1 cellular context compared by ENCODE assay signal in the genomic region with DNA sequence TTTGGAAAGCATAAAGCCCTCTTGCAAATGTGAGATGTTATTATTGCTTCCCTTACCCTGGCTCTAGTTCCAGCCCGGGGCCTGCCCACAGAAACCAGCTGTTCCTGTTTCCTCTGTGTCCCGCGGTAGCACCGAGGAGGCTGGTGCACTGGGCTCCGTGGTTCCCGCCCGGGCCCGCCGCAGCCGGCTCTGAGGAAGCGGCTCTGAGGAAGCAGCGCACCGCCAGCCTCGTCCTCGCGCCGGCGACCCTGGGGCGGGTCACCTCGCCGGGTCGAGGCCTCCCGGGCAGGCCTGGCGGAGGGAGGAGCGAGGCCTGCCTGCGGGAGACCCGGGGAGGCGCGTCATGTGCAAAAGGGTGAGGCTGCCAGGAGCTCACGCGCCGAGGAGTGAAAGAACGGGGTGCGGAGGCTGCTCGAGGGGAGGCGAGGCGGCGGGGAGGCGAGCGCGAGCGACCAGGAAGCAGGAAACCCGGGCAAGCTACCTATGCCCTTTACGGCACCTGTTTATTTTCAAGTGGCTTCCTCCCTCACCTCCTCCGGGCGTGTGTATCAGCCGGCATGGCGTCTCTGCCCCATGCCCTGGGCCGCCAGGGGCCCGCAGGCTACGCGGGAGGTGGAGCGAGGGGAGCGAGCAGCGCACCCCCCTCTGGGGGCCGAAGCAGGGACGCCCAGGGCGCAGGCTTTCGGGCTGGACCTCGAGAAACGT.
TF ChIP-seq lines count a peak whose summit lies in the region.

No MANE protein-coding gene starts in this region.

TF ChIP-seq in K562, 482 proteins besides CTCF, POLR2A, EP300 and RAD21 (continued from another document):
- TF ChIP-seq, protein P1, sequence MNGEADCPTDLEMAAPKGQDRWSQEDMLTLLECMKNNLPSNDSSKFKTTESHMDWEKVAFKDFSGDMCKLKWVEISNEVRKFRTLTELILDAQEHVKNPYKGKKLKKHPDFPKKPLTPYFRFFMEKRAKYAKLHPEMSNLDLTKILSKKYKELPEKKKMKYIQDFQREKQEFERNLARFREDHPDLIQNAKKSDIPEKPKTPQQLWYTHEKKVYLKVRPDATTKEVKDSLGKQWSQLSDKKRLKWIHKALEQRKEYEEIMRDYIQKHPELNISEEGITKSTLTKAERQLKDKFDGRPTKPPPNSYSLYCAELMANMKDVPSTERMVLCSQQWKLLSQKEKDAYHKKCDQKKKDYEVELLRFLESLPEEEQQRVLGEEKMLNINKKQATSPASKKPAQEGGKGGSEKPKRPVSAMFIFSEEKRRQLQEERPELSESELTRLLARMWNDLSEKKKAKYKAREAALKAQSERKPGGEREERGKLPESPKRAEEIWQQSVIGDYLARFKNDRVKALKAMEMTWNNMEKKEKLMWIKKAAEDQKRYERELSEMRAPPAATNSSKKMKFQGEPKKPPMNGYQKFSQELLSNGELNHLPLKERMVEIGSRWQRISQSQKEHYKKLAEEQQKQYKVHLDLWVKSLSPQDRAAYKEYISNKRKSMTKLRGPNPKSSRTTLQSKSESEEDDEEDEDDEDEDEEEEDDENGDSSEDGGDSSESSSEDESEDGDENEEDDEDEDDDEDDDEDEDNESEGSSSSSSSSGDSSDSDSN (IDR thresholded peaks at IDR 0.05; ENCODE audit: borderline replicate concordance in 1 of 2, low read depth in 2 of 2, low read length in 2 of 2): 0 out of 4 replicates have a peak, but pooled peaks of 1 of the 2 experiments have one; percentile 55
- TF ChIP-seq CREM (IDR thresholded peaks at IDR 0.05; ENCODE audit: low read depth): no peak
- no peak for TF ChIP-seq CEBPB (tag; IDR thresholded peaks at IDR 0.05)
- TF ChIP-seq GABPB1 (CRISPR knock-in tag; IDR thresholded peaks at IDR 0.05): no peak
- TF ChIP-seq, protein P2, sequence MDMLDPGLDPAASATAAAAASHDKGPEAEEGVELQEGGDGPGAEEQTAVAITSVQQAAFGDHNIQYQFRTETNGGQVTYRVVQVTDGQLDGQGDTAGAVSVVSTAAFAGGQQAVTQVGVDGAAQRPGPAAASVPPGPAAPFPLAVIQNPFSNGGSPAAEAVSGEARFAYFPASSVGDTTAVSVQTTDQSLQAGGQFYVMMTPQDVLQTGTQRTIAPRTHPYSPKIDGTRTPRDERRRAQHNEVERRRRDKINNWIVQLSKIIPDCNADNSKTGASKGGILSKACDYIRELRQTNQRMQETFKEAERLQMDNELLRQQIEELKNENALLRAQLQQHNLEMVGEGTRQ (CRISPR knock-in tag; IDR thresholded peaks at IDR 0.05): no peak
- no peak for TF ChIP-seq SMAD4 (CRISPR knock-in tag; conservative IDR thresholded peaks at IDR 0.05)
- TF ChIP-seq, protein P3, sequence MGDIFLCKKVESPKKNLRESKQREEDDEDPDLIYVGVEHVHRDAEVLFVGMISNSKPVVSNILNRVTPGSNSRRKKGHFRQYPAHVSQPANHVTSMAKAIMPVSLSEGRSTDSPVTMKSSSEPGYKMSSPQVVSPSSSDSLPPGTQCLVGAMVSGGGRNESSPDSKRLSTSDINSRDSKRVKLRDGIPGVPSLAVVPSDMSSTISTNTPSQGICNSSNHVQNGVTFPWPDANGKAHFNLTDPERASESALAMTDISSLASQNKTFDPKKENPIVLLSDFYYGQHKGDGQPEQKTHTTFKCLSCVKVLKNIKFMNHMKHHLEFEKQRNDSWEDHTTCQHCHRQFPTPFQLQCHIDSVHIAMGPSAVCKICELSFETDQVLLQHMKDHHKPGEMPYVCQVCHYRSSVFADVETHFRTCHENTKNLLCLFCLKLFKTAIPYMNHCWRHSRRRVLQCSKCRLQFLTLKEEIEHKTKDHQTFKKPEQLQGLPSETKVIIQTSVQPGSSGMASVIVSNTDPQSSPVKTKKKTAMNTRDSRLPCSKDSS (IDR thresholded peaks at IDR 0.05; ENCODE audit: low read depth, partially characterized antibody): no peak
- TF ChIP-seq ZKSCAN3 (CRISPR knock-in tag; IDR thresholded peaks at IDR 0.05): no peak
- TF ChIP-seq MEF2D (tag; conservative IDR thresholded peaks at IDR 0.05; ENCODE audit: low read depth): no peak
- TF ChIP-seq ZNF583 (CRISPR knock-in tag; IDR thresholded peaks at IDR 0.05): no peak
- TF ChIP-seq CHD4 (IDR thresholded peaks at IDR 0.05; ENCODE audit: insufficient read depth, insufficient replicate concordance, low read depth, low read length, poor library complexity, severe bottlenecking): no peak
- no peak for TF ChIP-seq ZNF79 (CRISPR knock-in tag; IDR thresholded peaks at IDR 0.05; ENCODE audit: low read depth)
- no peak for TF ChIP-seq ZNF551 (CRISPR knock-in tag; IDR thresholded peaks at IDR 0.05)
- 0 out of 2 replicates have a peak, but pooled peaks have one; percentile 15 for TF ChIP-seq RBFOX2 (IDR thresholded peaks at IDR 0.05; ENCODE audit: low read depth, low read length)
- TF ChIP-seq KLF13 (tag; IDR thresholded peaks at IDR 0.05; ENCODE audit: borderline replicate concordance, low read depth): no peak
- no peak for TF ChIP-seq NR2C1 (IDR thresholded peaks at IDR 0.05)
- TF ChIP-seq NR2C1 (tag; IDR thresholded peaks at IDR 0.05): no peak
- TF ChIP-seq, protein P4, sequence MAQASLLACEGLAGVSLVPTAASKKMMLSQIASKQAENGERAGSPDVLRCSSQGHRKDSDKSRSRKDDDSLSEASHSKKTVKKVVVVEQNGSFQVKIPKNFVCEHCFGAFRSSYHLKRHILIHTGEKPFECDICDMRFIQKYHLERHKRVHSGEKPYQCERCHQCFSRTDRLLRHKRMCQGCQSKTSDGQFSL (CRISPR knock-in tag; IDR thresholded peaks at IDR 0.05): no peak
- TF ChIP-seq, protein P4 (tag; IDR thresholded peaks at IDR 0.05): no peak
- no peak for TF ChIP-seq C11orf30 (IDR thresholded peaks at IDR 0.05; ENCODE audit: low read depth)
- TF ChIP-seq SAFB (IDR thresholded peaks at IDR 0.05; ENCODE audit: borderline replicate concordance, low read depth, low read length): no peak
- no peak for TF ChIP-seq ZNF12 (CRISPR knock-in tag; IDR thresholded peaks at IDR 0.05)
- no peak for TF ChIP-seq ZNF707 (CRISPR knock-in tag; conservative IDR thresholded peaks at IDR 0.05)
- TF ChIP-seq CCAR2 (IDR thresholded peaks at IDR 0.05; ENCODE audit: low read depth, low read length): no peak
- peak; percentile 9; the same call in 1 of the 2 replicates for TF ChIP-seq CTBP1 (IDR thresholded peaks at IDR 0.05; ENCODE audit: borderline replicate concordance)
- TF ChIP-seq NUFIP1 (IDR thresholded peaks at IDR 0.05; ENCODE audit: partially characterized antibody): no peak
- no peak for TF ChIP-seq PTTG1 (tag; IDR thresholded peaks at IDR 0.05; ENCODE audit: low read depth)
- TF ChIP-seq NR2C2 (CRISPR knock-in tag; IDR thresholded peaks at IDR 0.05): no peak
- TF ChIP-seq NR2C2 (tag; IDR thresholded peaks at IDR 0.05): no peak
- TF ChIP-seq, protein P5, sequence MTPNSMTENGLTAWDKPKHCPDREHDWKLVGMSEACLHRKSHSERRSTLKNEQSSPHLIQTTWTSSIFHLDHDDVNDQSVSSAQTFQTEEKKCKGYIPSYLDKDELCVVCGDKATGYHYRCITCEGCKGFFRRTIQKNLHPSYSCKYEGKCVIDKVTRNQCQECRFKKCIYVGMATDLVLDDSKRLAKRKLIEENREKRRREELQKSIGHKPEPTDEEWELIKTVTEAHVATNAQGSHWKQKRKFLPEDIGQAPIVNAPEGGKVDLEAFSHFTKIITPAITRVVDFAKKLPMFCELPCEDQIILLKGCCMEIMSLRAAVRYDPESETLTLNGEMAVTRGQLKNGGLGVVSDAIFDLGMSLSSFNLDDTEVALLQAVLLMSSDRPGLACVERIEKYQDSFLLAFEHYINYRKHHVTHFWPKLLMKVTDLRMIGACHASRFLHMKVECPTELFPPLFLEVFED (CRISPR knock-in tag; conservative IDR thresholded peaks at IDR 0.05): no peak
- TF ChIP-seq, protein P6, sequence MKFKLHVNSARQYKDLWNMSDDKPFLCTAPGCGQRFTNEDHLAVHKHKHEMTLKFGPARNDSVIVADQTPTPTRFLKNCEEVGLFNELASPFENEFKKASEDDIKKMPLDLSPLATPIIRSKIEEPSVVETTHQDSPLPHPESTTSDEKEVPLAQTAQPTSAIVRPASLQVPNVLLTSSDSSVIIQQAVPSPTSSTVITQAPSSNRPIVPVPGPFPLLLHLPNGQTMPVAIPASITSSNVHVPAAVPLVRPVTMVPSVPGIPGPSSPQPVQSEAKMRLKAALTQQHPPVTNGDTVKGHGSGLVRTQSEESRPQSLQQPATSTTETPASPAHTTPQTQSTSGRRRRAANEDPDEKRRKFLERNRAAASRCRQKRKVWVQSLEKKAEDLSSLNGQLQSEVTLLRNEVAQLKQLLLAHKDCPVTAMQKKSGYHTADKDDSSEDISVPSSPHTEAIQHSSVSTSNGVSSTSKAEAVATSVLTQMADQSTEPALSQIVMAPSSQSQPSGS (CRISPR knock-in tag; IDR thresholded peaks at IDR 0.05): no peak
- TF ChIP-seq SRSF1 (IDR thresholded peaks at IDR 0.05; ENCODE audit: low read depth, low read length): no peak
- TF ChIP-seq ZNF584 (CRISPR knock-in tag; IDR thresholded peaks at IDR 0.05; ENCODE audit: low read depth): no peak
- TF ChIP-seq TCF3 (CRISPR knock-in tag; IDR thresholded peaks at IDR 0.05): no peak
- no peak for TF ChIP-seq NCOA4 (IDR thresholded peaks at IDR 0.05; ENCODE audit: partially characterized antibody)
- no peak for TF ChIP-seq NFATC3 (IDR thresholded peaks at IDR 0.05)
- no peak for TF ChIP-seq PYGO2 (tag; IDR thresholded peaks at IDR 0.05)
- TF ChIP-seq, protein P7, sequence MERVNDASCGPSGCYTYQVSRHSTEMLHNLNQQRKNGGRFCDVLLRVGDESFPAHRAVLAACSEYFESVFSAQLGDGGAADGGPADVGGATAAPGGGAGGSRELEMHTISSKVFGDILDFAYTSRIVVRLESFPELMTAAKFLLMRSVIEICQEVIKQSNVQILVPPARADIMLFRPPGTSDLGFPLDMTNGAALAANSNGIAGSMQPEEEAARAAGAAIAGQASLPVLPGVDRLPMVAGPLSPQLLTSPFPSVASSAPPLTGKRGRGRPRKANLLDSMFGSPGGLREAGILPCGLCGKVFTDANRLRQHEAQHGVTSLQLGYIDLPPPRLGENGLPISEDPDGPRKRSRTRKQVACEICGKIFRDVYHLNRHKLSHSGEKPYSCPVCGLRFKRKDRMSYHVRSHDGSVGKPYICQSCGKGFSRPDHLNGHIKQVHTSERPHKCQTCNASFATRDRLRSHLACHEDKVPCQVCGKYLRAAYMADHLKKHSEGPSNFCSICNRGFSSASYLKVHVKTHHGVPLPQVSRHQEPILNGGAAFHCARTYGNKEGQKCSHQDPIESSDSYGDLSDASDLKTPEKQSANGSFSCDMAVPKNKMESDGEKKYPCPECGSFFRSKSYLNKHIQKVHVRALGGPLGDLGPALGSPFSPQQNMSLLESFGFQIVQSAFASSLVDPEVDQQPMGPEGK (CRISPR knock-in tag; IDR thresholded peaks at IDR 0.05; ENCODE audit: borderline replicate concordance): no peak
- no peak for TF ChIP-seq PHTF2 (CRISPR knock-in tag; IDR thresholded peaks at IDR 0.05)
- TF ChIP-seq, protein P8, sequence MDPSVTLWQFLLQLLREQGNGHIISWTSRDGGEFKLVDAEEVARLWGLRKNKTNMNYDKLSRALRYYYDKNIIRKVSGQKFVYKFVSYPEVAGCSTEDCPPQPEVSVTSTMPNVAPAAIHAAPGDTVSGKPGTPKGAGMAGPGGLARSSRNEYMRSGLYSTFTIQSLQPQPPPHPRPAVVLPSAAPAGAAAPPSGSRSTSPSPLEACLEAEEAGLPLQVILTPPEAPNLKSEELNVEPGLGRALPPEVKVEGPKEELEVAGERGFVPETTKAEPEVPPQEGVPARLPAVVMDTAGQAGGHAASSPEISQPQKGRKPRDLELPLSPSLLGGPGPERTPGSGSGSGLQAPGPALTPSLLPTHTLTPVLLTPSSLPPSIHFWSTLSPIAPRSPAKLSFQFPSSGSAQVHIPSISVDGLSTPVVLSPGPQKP (CRISPR knock-in tag; IDR thresholded peaks at IDR 0.05): no peak
- no peak for TF ChIP-seq RBBP5 (IDR thresholded peaks at IDR 0.05; ENCODE audit: borderline replicate concordance, insufficient read depth, low read length, poor library complexity, severe bottlenecking)
- no peak for TF ChIP-seq CBX3 (IDR thresholded peaks at IDR 0.05; ENCODE audit: borderline replicate concordance in 1 of 2, low read length in 2 of 2)
